1 cellular context compared by ENCODE assay signal in the genomic region with DNA sequence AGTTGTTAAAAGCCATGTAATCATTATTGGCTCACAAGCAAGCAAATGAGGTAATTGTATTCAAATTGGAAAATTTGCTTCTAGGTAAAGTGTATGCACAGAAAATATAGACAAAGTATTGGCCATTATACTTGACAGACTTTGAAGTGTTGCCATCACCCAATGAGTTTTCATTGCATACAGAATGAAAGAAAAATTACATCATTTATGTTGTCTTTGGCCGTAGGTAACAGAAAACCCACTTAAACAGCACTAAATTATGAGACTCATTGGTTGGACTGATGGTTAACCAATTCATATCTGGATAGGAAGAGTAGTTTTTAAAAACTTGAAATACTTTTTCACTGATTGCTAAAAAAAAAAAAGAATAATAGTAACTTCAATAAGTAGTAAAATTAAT.
TF ChIP-seq lines count a peak whose summit lies in the region.

No MANE protein-coding gene starts in this region.

TF ChIP-seq in HEK293, 187 proteins besides CTCF, POLR2A, EP300 and RAD21 (continued from another document):
- no peak for TF ChIP-seq ZNF645 (tag by site-specific recombination; IDR thresholded peaks at IDR 0.05)
- TF ChIP-seq, protein P1, sequence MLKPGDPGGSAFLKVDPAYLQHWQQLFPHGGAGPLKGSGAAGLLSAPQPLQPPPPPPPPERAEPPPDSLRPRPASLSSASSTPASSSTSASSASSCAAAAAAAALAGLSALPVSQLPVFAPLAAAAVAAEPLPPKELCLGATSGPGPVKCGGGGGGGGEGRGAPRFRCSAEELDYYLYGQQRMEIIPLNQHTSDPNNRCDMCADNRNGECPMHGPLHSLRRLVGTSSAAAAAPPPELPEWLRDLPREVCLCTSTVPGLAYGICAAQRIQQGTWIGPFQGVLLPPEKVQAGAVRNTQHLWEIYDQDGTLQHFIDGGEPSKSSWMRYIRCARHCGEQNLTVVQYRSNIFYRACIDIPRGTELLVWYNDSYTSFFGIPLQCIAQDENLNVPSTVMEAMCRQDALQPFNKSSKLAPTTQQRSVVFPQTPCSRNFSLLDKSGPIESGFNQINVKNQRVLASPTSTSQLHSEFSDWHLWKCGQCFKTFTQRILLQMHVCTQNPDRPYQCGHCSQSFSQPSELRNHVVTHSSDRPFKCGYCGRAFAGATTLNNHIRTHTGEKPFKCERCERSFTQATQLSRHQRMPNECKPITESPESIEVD (tag by site-specific recombination; IDR thresholded peaks at IDR 0.05) = peak; percentile 43; the same call in 1 of the 2 replicates
- TF ChIP-seq ZNF600 (tag by site-specific recombination; IDR thresholded peaks at IDR 0.05) = no peak
- no peak for TF ChIP-seq ZNF544 (tag by site-specific recombination; IDR thresholded peaks at IDR 0.05)
